In the genomic region with DNA sequence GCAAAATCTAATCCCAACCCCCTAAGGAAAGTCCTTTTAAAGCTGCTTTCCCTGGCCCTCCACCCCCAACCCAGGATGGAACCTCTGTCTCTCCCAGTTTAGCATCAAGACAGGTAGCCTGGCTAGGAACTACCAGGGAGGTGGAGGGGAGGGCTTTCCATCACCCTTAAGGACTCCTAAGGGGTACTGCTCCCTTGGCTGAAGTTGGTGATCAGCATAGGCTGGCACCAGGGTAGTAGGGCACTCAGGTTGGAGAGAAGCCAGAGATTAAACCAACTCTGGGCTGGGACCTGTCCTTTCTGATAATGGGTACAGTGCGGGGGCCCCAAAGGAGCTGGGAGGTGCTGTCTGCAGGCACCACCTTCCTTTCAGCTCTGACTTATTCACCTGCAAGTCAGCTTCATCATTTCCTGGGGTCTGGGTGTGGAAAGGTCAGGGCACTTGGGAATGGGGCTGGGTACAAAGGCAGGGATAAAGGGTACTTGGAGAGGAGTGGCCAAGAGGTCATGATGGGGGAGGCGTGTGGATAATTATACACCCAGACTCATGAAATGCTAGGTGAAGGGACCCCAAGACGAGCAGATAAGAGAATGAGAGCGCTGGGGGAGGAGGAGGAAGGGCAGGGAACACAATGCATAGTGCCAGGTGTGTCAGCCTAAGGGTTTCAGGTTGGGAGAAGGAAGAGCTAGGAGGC, we compare ENCODE assay signal across 8 cellular contexts. TPM values are rescaled to one million over a fixed set of nuclear protein-coding genes. Genes with fewer than 3 reads are reported as not detected.
DNase-seq lines count a peak whose midpoint lies in the region; ATAC-seq and TF ChIP-seq lines count a peak whose summit lies in the region.

No MANE protein-coding gene starts in this region.

- POLR2A ChIA-PET in WTC11 (lab: Charles Lee): interaction anchor here (0.6 to 4.4 kb wide), 13 partner anchors 7 to 271 kb away, joined by 3 to 40 read pairs (median 3); partner anchors contain the start of genes KHDC4, MEX3A, PAQR6 and RAB25

- H3K4me3 ChIP-seq in fibroblast of pulmonary artery (replicated peaks; ENCODE audit: low read depth, low read length) (peak overlapping the region; percentile 87), retinal pigment epithelial cell (ENCODE audit: low read length) (peak overlapping the region; percentile 90)

- H3K27ac Mint-ChIP-seq in T-helper 1 cell treated with Interleukin-12 subunit alpha and Interleukin-12 subunit beta and Interleukin-4 antibody, amounts not matched to agents 30 μg/mL and 1 μg/mL, for 36 hours: peak overlapping the region; percentile 83
- peak overlapping the region; percentile 92 for H3K27ac Mint-ChIP-seq in WTC11

- H3K27me3 Mint-ChIP-seq in T-helper 1 cell treated with Interleukin-12 subunit alpha and Interleukin-12 subunit beta and Interleukin-4 antibody, amounts not matched to agents 30 μg/mL and 1 μg/mL, for 36 hours (ENCODE audit: low read depth): no peaks in the 10 kb centered on the region
- no peaks in the 10 kb centered on the region for H3K27me3 Mint-ChIP-seq in WTC11 (ENCODE audit: low read depth)

- CTCF ChIA-PET in WTC11 (lab: Charles Lee): interaction anchor here (0.6 to 7.2 kb wide), 18 partner anchors 9 to 164 kb away, joined by 3 to 122 read pairs (median 8); partner anchors contain the start of genes KHDC4, LAMTOR2, RAB25 and UBQLN4

- H3K4me1 Mint-ChIP-seq in T-helper 1 cell treated with Interleukin-12 subunit alpha and Interleukin-12 subunit beta and Interleukin-4 antibody, amounts not matched to agents 30 μg/mL and 1 μg/mL, for 36 hours (ENCODE audit: low read depth): peaks cover 77% of the 10 kb centered on the region
- H3K4me1 Mint-ChIP-seq in WTC11: peaks cover 78% of the 10 kb centered on the region

- peak overlapping the region; percentile 90 for H3K4me3 Mint-ChIP-seq in T-helper 1 cell treated with Interleukin-12 subunit alpha and Interleukin-12 subunit beta and Interleukin-4 antibody, amounts not matched to agents 30 μg/mL and 1 μg/mL, for 36 hours
- peak overlapping the region; percentile 95 for H3K4me3 Mint-ChIP-seq in WTC11

- no peak for DNase-seq in T-helper 1 cell
- no peak for DNase-seq in WTC11 (ENCODE audit: low spot score)
- no peak for DNase-seq in fibroblast of pulmonary artery (ENCODE audit: low read depth)
- no peak for DNase-seq in retinal pigment epithelial cell (ENCODE audit: low read depth)
- DNase-seq in DMS114 treated with DMSO at 0.1 percent for 48 hours (lab: John Stamatoyannopoulos, UW; ENCODE audit: unreplicated experiment): no peak
- DNase-seq in NCI-H774 (lab: John Stamatoyannopoulos, UW): no peak

- H3K9me3 Mint-ChIP-seq in T-helper 1 cell treated with Interleukin-12 subunit alpha and Interleukin-12 subunit beta and Interleukin-4 antibody, amounts not matched to agents 30 μg/mL and 1 μg/mL, for 36 hours: no peaks in the 10 kb centered on the region
- no peaks in the 10 kb centered on the region for H3K9me3 Mint-ChIP-seq in WTC11

- peaks cover 36% of the 10 kb centered on the region for H3K36me3 Mint-ChIP-seq in T-helper 1 cell treated with Interleukin-12 subunit alpha and Interleukin-12 subunit beta and Interleukin-4 antibody, amounts not matched to agents 30 μg/mL and 1 μg/mL, for 36 hours (ENCODE audit: low read depth)
- no peaks in the 10 kb centered on the region; the same call in none of the 2 replicates for H3K36me3 Mint-ChIP-seq in WTC11

- no peak for TF ChIP-seq CTCF in WTC11 (IDR thresholded peaks at IDR 0.05)
- no peak for TF ChIP-seq CTCF in fibroblast of pulmonary artery (IDR thresholded peaks at IDR 0.05; ENCODE audit: low read length, missing control alignments)
- TF ChIP-seq CTCF in retinal pigment epithelial cell (conservative IDR thresholded peaks at IDR 0.05; ENCODE audit: low read depth, low read length): no peak

- ATAC-seq in WTC11 (no peak), HG02938 (IDR thresholded peaks at IDR 0.05; ENCODE audit: unreplicated experiment) (no peak)

TF ChIP-seq in WTC11, 78 proteins besides CTCF, POLR2A, EP300 and RAD21:
- no peak for TF ChIP-seq SOX15 (CRISPR knock-in tag; IDR thresholded peaks at IDR 0.05)
- TF ChIP-seq RORB (CRISPR knock-in tag; IDR thresholded peaks at IDR 0.05): no peak
- TF ChIP-seq, protein P1, sequence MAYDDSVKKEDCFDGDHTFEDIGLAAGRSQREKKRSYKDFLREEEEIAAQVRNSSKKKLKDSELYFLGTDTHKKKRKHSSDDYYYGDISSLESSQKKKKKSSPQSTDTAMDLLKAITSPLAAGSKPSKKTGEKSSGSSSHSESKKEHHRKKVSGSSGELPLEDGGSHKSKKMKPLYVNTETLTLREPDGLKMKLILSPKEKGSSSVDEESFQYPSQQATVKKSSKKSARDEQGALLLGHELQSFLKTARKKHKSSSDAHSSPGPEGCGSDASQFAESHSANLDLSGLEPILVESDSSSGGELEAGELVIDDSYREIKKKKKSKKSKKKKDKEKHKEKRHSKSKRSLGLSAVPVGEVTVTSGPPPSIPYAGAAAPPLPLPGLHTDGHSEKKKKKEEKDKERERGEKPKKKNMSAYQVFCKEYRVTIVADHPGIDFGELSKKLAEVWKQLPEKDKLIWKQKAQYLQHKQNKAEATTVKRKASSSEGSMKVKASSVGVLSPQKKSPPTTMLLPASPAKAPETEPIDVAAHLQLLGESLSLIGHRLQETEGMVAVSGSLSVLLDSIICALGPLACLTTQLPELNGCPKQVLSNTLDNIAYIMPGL (CRISPR knock-in tag; IDR thresholded peaks at IDR 0.05): no peak
- no peak for TF ChIP-seq ZNF263 (CRISPR knock-in tag; IDR thresholded peaks at IDR 0.05; ENCODE audit: low read depth)
- no peak for TF ChIP-seq FOXP1 (CRISPR knock-in tag; IDR thresholded peaks at IDR 0.05; ENCODE audit: borderline replicate concordance)
- TF ChIP-seq ZNF671 (CRISPR knock-in tag; IDR thresholded peaks at IDR 0.05): no peak

RNA-seq across cellular contexts. Expression of gene ARHGEF2, which starts 1.3 kb away (rescaled TPM):
- total RNA-seq in WTC11 (2021): 60.0 to 69.5 TPM (median 66.2 TPM) in 3 replicates

RNA-seq across cellular contexts. Expression of gene RXFP4, which starts 35.6 kb away (rescaled TPM):
- total RNA-seq in WTC11 (2021): not detected in 3 replicates

RNA-seq across cellular contexts. Expression of gene KHDC4, which starts 42.8 kb away (rescaled TPM):
- total RNA-seq in WTC11 (2021): 46.0 to 64.4 TPM (median 59.8 TPM) in 3 replicates

RNA-seq across cellular contexts. Expression of gene SSR2, which starts 43.7 kb away (rescaled TPM):
- total RNA-seq in WTC11 (2021): 172 to 175 TPM (median 174 TPM) in 3 replicates
